Comparison of ENCODE assay signal across 1 cellular context in genomic region chr6:39312912-39313525, GRCh38.
TF ChIP-seq lines count a peak whose summit lies in the region.

No MANE protein-coding gene starts in this region.

TF ChIP-seq in GM12891, 5 proteins besides CTCF, POLR2A, EP300 and RAD21:
- TF ChIP-seq PAX5 (IDR thresholded peaks at IDR 0.05; ENCODE audit: insufficient read depth, low read length, severe bottlenecking) = no peak
- TF ChIP-seq POU2F2 (IDR thresholded peaks at IDR 0.05; ENCODE audit: low read depth, low read length) = no peak
- TF ChIP-seq SPI1 (IDR thresholded peaks at IDR 0.05; ENCODE audit: low read depth, low read length) = no peak
- TF ChIP-seq POLR2AphosphoS5 (IDR thresholded peaks at IDR 0.05; ENCODE audit: low read depth, low read length) = no peak
